Comparison of ENCODE assay signal across 1 cellular context in the genomic region with DNA sequence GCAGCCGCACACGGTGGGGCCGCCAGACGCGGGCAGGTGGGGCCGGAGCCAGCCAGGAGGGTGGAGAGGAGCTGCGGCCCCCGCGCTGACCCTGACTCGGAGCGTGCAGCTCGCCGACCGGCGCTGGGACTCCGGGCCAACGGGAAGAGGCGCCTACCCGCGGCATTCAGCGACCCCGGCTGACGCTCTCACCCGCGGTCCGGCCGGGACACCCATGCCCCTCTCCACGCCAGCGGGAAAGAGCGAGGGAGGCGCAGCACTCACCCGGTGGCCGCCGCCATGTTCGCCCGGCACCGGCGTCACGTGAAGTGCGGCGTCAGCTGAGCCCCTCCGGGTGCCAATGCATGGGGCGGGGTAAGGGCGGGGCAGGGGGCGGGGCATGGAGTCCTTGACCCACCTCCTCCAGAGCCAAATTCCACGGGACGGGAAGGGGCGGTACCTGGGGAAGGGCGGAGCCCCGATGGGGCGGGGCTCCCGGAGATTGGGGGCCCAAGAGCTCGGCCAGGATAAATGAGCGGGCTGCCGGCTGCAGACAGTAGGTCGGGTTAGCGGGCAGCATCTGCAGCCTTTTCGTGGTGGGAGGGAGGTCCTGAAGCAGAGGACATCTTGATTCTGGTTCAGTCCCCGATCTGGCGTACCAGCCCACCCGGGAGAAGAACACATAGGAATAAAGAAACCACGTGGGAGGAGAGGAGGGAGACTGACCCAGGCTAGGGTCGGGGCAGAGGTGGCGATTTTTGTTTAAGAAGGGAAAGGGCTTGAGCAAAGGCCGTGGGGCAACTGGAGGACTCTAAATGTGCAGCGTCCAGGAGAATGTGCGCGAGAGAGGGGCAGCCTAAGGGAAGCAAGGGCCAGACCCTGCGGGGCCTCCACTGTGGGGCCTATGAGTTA.
TF ChIP-seq lines count a peak whose summit lies in the region.

A gene (minus strand): TSS at position 312 of the 891 bp plus-strand sequence. CDS start 31 bp downstream, at position 281.

TF ChIP-seq in HepG2, 621 proteins besides CTCF, POLR2A, EP300 and RAD21 (continued from another document and continues in another):
- TF ChIP-seq, protein P1, sequence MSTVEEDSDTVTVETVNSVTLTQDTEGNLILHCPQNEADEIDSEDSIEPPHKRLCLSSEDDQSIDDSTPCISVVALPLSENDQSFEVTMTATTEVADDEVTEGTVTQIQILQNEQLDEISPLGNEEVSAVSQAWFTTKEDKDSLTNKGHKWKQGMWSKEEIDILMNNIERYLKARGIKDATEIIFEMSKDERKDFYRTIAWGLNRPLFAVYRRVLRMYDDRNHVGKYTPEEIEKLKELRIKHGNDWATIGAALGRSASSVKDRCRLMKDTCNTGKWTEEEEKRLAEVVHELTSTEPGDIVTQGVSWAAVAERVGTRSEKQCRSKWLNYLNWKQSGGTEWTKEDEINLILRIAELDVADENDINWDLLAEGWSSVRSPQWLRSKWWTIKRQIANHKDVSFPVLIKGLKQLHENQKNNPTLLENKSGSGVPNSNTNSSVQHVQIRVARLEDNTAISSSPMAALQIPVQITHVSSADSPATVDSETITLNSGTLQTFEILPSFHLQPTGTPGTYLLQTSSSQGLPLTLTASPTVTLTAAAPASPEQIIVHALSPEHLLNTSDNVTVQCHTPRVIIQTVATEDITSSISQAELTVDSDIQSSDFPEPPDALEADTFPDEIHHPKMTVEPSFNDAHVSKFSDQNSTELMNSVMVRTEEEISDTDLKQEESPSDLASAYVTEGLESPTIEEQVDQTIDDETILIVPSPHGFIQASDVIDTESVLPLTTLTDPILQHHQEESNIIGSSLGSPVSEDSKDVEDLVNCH (CRISPR knock-in tag; IDR thresholded peaks at IDR 0.05) = no peak
- TF ChIP-seq ZNF333 (CRISPR knock-in tag; IDR thresholded peaks at IDR 0.05; ENCODE audit: borderline replicate concordance) (no peak), TEAD3 (CRISPR knock-in tag; optimal IDR thresholded peaks at IDR 0.05; ENCODE audit: borderline replicate concordance) (peak; percentile 74), ZNF567 (CRISPR knock-in tag; IDR thresholded peaks at IDR 0.05; ENCODE audit: borderline replicate concordance) (0 out of 2 replicates have a peak, but pooled peaks have one; percentile 29), MAZ (IDR thresholded peaks at IDR 0.05; ENCODE audit: borderline replicate concordance, low read depth, low read length) (no peak), MAZ (CRISPR knock-in tag; IDR thresholded peaks at IDR 0.05; ENCODE audit: low read depth) (peak; percentile 66), NFE2 (CRISPR knock-in tag; IDR thresholded peaks at IDR 0.05) (no peak), ZNF24 (IDR thresholded peaks at IDR 0.05) (no peak), ZNF746 (CRISPR knock-in tag; IDR thresholded peaks at IDR 0.05) (no peak), HNRNPLL (IDR thresholded peaks at IDR 0.05; ENCODE audit: low read depth, low read length, poor library complexity, severe bottlenecking) (peak; percentile 43), TAF1 (CRISPR knock-in tag; IDR thresholded peaks at IDR 0.05) (peak; percentile 98), ZFP37 (CRISPR knock-in tag; IDR thresholded peaks at IDR 0.05; ENCODE audit: borderline replicate concordance) (no peak), ATAD3A (CRISPR knock-in tag; IDR thresholded peaks at IDR 0.05) (no peak), ZNF101 (CRISPR knock-in tag; IDR thresholded peaks at IDR 0.05; ENCODE audit: borderline replicate concordance, low read depth) (no peak), NFYC (CRISPR knock-in tag; IDR thresholded peaks at IDR 0.05) (no peak), ZNF382 (CRISPR knock-in tag; IDR thresholded peaks at IDR 0.05; ENCODE audit: borderline replicate concordance) (no peak), KMT2B (CRISPR knock-in tag; IDR thresholded peaks at IDR 0.05) (0 out of 2 replicates have a peak, but pooled peaks have one; percentile 9), ZNF619 (CRISPR knock-in tag; IDR thresholded peaks at IDR 0.05) (0 out of 2 replicates have a peak, but pooled peaks have one; percentile 14), NPAS2 (CRISPR knock-in tag; IDR thresholded peaks at IDR 0.05; ENCODE audit: borderline replicate concordance) (no peak), TBP (CRISPR knock-in tag; IDR thresholded peaks at IDR 0.05) (no peak), TCF12 (IDR thresholded peaks at IDR 0.05) (no peak), TCF12 (CRISPR knock-in tag; IDR thresholded peaks at IDR 0.05) (peak; percentile 38; the same call in 1 of the 2 replicates), CREB1 (IDR thresholded peaks at IDR 0.05) (0 out of 2 replicates have a peak, but pooled peaks have one; percentile 15), CREB1 (CRISPR knock-in tag; IDR thresholded peaks at IDR 0.05) (no peak), HOXA7 (CRISPR knock-in tag; IDR thresholded peaks at IDR 0.05) (no peak), HNRNPH1 (optimal IDR thresholded peaks at IDR 0.05; ENCODE audit: low read depth, low read length) (no peak), ONECUT2 (CRISPR knock-in tag; IDR thresholded peaks at IDR 0.05) (no peak), ZNF629 (CRISPR knock-in tag; conservative IDR thresholded peaks at IDR 0.05) (no peak), ZBTB1 (CRISPR knock-in tag; IDR thresholded peaks at IDR 0.05; ENCODE audit: borderline replicate concordance) (no peak), TAF15 (IDR thresholded peaks at IDR 0.05; ENCODE audit: low read depth, low read length, poor library complexity, severe bottlenecking) (no peak)
- TF ChIP-seq, protein P2, sequence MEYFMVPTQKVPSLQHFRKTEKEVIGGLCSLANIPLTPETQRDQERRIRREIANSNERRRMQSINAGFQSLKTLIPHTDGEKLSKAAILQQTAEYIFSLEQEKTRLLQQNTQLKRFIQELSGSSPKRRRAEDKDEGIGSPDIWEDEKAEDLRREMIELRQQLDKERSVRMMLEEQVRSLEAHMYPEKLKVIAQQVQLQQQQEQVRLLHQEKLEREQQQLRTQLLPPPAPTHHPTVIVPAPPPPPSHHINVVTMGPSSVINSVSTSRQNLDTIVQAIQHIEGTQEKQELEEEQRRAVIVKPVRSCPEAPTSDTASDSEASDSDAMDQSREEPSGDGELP (IDR thresholded peaks at IDR 0.05; ENCODE audit: borderline replicate concordance, low read depth) = peak; percentile 93
- TF ChIP-seq, protein P3, sequence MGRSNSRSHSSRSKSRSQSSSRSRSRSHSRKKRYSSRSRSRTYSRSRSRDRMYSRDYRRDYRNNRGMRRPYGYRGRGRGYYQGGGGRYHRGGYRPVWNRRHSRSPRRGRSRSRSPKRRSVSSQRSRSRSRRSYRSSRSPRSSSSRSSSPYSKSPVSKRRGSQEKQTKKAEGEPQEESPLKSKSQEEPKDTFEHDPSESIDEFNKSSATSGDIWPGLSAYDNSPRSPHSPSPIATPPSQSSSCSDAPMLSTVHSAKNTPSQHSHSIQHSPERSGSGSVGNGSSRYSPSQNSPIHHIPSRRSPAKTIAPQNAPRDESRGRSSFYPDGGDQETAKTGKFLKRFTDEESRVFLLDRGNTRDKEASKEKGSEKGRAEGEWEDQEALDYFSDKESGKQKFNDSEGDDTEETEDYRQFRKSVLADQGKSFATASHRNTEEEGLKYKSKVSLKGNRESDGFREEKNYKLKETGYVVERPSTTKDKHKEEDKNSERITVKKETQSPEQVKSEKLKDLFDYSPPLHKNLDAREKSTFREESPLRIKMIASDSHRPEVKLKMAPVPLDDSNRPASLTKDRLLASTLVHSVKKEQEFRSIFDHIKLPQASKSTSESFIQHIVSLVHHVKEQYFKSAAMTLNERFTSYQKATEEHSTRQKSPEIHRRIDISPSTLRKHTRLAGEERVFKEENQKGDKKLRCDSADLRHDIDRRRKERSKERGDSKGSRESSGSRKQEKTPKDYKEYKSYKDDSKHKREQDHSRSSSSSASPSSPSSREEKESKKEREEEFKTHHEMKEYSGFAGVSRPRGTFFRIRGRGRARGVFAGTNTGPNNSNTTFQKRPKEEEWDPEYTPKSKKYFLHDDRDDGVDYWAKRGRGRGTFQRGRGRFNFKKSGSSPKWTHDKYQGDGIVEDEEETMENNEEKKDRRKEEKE (IDR thresholded peaks at IDR 0.05) = no peak
- TF ChIP-seq, protein P4, sequence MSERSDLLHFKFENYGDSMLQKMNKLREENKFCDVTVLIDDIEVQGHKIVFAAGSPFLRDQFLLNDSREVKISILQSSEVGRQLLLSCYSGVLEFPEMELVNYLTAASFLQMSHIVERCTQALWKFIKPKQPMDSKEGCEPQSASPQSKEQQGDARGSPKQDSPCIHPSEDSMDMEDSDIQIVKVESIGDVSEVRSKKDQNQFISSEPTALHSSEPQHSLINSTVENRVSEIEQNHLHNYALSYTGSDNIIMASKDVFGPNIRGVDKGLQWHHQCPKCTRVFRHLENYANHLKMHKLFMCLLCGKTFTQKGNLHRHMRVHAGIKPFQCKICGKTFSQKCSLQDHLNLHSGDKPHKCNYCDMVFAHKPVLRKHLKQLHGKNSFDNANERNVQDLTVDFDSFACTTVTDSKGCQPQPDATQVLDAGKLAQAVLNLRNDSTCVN (CRISPR knock-in tag; IDR thresholded peaks at IDR 0.05; ENCODE audit: borderline replicate concordance) = 0 out of 2 replicates have a peak, but pooled peaks have one; percentile 43
- TF ChIP-seq, protein P5, sequence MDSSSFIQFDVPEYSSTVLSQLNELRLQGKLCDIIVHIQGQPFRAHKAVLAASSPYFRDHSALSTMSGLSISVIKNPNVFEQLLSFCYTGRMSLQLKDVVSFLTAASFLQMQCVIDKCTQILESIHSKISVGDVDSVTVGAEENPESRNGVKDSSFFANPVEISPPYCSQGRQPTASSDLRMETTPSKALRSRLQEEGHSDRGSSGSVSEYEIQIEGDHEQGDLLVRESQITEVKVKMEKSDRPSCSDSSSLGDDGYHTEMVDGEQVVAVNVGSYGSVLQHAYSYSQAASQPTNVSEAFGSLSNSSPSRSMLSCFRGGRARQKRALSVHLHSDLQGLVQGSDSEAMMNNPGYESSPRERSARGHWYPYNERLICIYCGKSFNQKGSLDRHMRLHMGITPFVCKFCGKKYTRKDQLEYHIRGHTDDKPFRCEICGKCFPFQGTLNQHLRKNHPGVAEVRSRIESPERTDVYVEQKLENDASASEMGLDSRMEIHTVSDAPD (CRISPR knock-in tag; IDR thresholded peaks at IDR 0.05) = no peak
- TF ChIP-seq, protein P6, sequence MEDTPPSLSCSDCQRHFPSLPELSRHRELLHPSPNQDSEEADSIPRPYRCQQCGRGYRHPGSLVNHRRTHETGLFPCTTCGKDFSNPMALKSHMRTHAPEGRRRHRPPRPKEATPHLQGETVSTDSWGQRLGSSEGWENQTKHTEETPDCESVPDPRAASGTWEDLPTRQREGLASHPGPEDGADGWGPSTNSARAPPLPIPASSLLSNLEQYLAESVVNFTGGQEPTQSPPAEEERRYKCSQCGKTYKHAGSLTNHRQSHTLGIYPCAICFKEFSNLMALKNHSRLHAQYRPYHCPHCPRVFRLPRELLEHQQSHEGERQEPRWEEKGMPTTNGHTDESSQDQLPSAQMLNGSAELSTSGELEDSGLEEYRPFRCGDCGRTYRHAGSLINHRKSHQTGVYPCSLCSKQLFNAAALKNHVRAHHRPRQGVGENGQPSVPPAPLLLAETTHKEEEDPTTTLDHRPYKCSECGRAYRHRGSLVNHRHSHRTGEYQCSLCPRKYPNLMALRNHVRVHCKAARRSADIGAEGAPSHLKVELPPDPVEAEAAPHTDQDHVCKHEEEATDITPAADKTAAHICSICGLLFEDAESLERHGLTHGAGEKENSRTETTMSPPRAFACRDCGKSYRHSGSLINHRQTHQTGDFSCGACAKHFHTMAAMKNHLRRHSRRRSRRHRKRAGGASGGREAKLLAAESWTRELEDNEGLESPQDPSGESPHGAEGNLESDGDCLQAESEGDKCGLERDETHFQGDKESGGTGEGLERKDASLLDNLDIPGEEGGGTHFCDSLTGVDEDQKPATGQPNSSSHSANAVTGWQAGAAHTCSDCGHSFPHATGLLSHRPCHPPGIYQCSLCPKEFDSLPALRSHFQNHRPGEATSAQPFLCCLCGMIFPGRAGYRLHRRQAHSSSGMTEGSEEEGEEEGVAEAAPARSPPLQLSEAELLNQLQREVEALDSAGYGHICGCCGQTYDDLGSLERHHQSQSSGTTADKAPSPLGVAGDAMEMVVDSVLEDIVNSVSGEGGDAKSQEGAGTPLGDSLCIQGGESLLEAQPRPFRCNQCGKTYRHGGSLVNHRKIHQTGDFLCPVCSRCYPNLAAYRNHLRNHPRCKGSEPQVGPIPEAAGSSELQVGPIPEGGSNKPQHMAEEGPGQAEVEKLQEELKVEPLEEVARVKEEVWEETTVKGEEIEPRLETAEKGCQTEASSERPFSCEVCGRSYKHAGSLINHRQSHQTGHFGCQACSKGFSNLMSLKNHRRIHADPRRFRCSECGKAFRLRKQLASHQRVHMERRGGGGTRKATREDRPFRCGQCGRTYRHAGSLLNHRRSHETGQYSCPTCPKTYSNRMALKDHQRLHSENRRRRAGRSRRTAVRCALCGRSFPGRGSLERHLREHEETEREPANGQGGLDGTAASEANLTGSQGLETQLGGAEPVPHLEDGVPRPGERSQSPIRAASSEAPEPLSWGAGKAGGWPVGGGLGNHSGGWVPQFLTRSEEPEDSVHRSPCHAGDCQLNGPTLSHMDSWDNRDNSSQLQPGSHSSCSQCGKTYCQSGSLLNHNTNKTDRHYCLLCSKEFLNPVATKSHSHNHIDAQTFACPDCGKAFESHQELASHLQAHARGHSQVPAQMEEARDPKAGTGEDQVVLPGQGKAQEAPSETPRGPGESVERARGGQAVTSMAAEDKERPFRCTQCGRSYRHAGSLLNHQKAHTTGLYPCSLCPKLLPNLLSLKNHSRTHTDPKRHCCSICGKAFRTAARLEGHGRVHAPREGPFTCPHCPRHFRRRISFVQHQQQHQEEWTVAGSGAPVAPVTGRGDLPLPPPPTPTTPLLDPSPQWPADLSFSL (CRISPR knock-in tag; IDR thresholded peaks at IDR 0.05) = no peak
- TF ChIP-seq, protein P7, sequence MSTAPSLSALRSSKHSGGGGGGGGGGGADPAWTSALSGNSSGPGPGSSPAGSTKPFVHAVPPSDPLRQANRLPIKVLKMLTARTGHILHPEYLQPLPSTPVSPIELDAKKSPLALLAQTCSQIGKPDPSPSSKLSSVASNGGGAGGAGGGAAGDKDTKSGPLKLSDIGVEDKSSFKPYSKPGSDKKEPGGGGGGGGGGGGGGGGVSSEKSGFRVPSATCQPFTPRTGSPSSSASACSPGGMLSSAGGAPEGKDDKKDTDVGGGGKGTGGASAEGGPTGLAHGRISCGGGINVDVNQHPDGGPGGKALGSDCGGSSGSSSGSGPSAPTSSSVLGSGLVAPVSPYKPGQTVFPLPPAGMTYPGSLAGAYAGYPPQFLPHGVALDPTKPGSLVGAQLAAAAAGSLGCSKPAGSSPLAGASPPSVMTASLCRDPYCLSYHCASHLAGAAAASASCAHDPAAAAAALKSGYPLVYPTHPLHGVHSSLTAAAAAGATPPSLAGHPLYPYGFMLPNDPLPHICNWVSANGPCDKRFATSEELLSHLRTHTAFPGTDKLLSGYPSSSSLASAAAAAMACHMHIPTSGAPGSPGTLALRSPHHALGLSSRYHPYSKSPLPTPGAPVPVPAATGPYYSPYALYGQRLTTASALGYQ (CRISPR knock-in tag; IDR thresholded peaks at IDR 0.05) = no peak
- TF ChIP-seq, protein P8, sequence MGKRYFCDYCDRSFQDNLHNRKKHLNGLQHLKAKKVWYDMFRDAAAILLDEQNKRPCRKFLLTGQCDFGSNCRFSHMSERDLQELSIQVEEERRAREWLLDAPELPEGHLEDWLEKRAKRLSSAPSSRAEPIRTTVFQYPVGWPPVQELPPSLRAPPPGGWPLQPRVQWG (CRISPR knock-in tag; IDR thresholded peaks at IDR 0.05; ENCODE audit: borderline replicate concordance, low read depth) = no peak
